Comparison of ENCODE assay signal across 9 cellular contexts in genomic region chr19:48543121-48543710, GRCh38. TPM values are rescaled to one million over a fixed set of nuclear protein-coding genes. Genes with fewer than 3 reads are reported as not detected.
DNase-seq lines count a peak whose midpoint lies in the region; ATAC-seq and TF ChIP-seq lines count a peak whose summit lies in the region.
"Had no signal": no experiment of that assay in that cellular context is flagged by ENCODE, and none has a peak within 500 bp of the region (broad histone marks: within the 10 kb centered on the region; RNA-seq: fewer than 3 reads in every experiment).

No MANE protein-coding gene starts in this region.

- H2AFZ ChIP-seq in neuronal stem cell (ENCODE audit: low read length), result peak overlapping the region; percentile 89

- no peaks in the 10 kb centered on the region for H3K9me3 Mint-ChIP-seq in dendritic cell treated with granulocyte-macrophage colony-stimulating factor and Interleukin-4, amounts not matched to agents 40 ng/mL and 50 ng/mL, for 4 days
- H3K9me3 Mint-ChIP-seq: activated naive CD4-positive, alpha-beta T cell treated with anti-CD3 and anti-CD28 coated beads for 36 hours had no signal

- peak overlapping the region; percentile 22 for H3K23ac ChIP-seq in neuronal stem cell (ENCODE audit: low read depth, low read length, poor library complexity)

- no peak overlapping the region for H2BK120ac ChIP-seq in neuronal stem cell (ENCODE audit: low read depth, low read length)

- peak overlapping the region; percentile 53 for H2BK5ac ChIP-seq in neuronal stem cell (ENCODE audit: low read length)

- H3K27ac ChIP-seq in neuronal stem cell (replicated peaks; ENCODE audit: low read length), result no peak overlapping the region

- H3K36me3 Mint-ChIP-seq in dendritic cell treated with granulocyte-macrophage colony-stimulating factor and Interleukin-4, amounts not matched to agents 40 ng/mL and 50 ng/mL, for 4 days (ENCODE audit: low read depth), result no peaks in the 10 kb centered on the region

- TF ChIP-seq POLR2A in NB4 (IDR thresholded peaks at IDR 0.05; ENCODE audit: extremely low read depth, insufficient read length), result no peak

- H2BK12ac ChIP-seq in neuronal stem cell (ENCODE audit: low read length), result peak overlapping the region; percentile 58

- no peak for ATAC-seq in left ventricle myocardium superior

- H3K4ac ChIP-seq in neuronal stem cell (ENCODE audit: low read length), result no peak overlapping the region

- WGBS in neuronal stem cell (ENCODE audit: extremely low coverage in 2 of 2, insufficient read length in 2 of 2, insufficient replicate concordance in 1 of 2), 2 donors, result no CpG with 5 or more reads among the region's 19 CpGs

- H3K4me3 ChIP-seq in NB4 (ENCODE audit: low read depth, low read length) (no peak overlapping the region), neuronal stem cell (ENCODE audit: low read length in 2 of 2) (no peak overlapping the region)

- H4K91ac ChIP-seq in neuronal stem cell (ENCODE audit: low read depth, low read length, poor library complexity), result no peak overlapping the region

- H3K79me1 ChIP-seq in neuronal stem cell (ENCODE audit: low read depth, low read length), result peaks cover 2% of the 10 kb centered on the region

- TF ChIP-seq CTCF in NB4 (IDR thresholded peaks at IDR 0.05; ENCODE audit: low read depth, low read length), result no peak

- H3K4me1 ChIP-seq in neuronal stem cell (ENCODE audit: control insufficient read depth in 2 of 2, insufficient read depth in 1 of 2, low read depth in 1 of 2, low read length in 2 of 2), result peaks cover 2 to 5% of the 10 kb centered on the region in 2 donors

- peaks cover 0 to 4% (median 0%) of the 10 kb centered on the region in 3 experiments for H3K27me3 ChIP-seq in neuronal stem cell (ENCODE audit: control insufficient read depth in 3 of 3, insufficient read depth in 3 of 3, low read depth in 1 of 3, low read length in 3 of 3)

- H3K36me3 ChIP-seq in neuronal stem cell (replicated peaks in 1 of 2; ENCODE audit: control insufficient read depth in 2 of 2, insufficient read depth in 2 of 2, low read length in 2 of 2), result no peaks in the 10 kb centered on the region

- peaks cover 4% of the 10 kb centered on the region for H3K27me3 Mint-ChIP-seq in dendritic cell treated with granulocyte-macrophage colony-stimulating factor and Interleukin-4, amounts not matched to agents 40 ng/mL and 50 ng/mL, for 4 days

- no peaks in the 10 kb centered on the region for H3K9me3 ChIP-seq in neuronal stem cell (replicated peaks in 1 of 2; ENCODE audit: control insufficient read depth in 2 of 2, insufficient read depth in 1 of 2, low read depth in 1 of 2, low read length in 2 of 2)

- peak overlapping the region; percentile 44 for H3K9ac ChIP-seq in neuronal stem cell (ENCODE audit: low read depth, low read length, poor library complexity)

- H3K4me2 ChIP-seq in neuronal stem cell (ENCODE audit: insufficient read depth, low read length, poor library complexity, severe bottlenecking), result no peak overlapping the region

- peak overlapping the region; percentile 91 for H3K18ac ChIP-seq in neuronal stem cell (ENCODE audit: low read length)

- peak overlapping the region; percentile 44 for H3K27ac Mint-ChIP-seq in dendritic cell treated with granulocyte-macrophage colony-stimulating factor and Interleukin-4, amounts not matched to agents 40 ng/mL and 50 ng/mL, for 4 days
- H3K27ac Mint-ChIP-seq: activated naive CD4-positive, alpha-beta T cell treated with anti-CD3 and anti-CD28 coated beads for 36 hours had no signal

- intact Hi-C loops in dendritic cell treated with granulocyte-macrophage colony-stimulating factor and Interleukin-4, amounts not matched to agents 40 ng/mL and 50 ng/mL, for 4 days (cut with micrococcal nuclease), result no loop called here
- intact Hi-C loops in left ventricle myocardium superior (cut with micrococcal nuclease), result no loop called here

- DNase-seq in DMS53 (lab: John Stamatoyannopoulos, UW) (peak; percentile 98), NB4 (ENCODE audit: low read depth) (peak; percentile 82), neuronal stem cell (ENCODE audit: low spot score) (no peak), superior temporal gyrus (ENCODE audit: extremely low spot score) (no peak), left ventricle myocardium superior (no peak), NCI-H146 treated with DMSO at 0.1 percent for 48 hours (lab: John Stamatoyannopoulos, UW; ENCODE audit: unreplicated experiment) (no peak), cerebellum (ENCODE audit: low spot score) (no peak)
- DNase-seq: activated naive CD4-positive, alpha-beta T cell treated with anti-CD3 and anti-CD28 coated beads for 36 hours had no signal

- H3K14ac ChIP-seq in neuronal stem cell (ENCODE audit: low read length), result peak overlapping the region; percentile 0

- H3K4me3 Mint-ChIP-seq in dendritic cell treated with granulocyte-macrophage colony-stimulating factor and Interleukin-4, amounts not matched to agents 40 ng/mL and 50 ng/mL, for 4 days, result no peak overlapping the region
- H3K4me3 Mint-ChIP-seq: activated naive CD4-positive, alpha-beta T cell treated with anti-CD3 and anti-CD28 coated beads for 36 hours had no signal

- no peak overlapping the region for H4K8ac ChIP-seq in neuronal stem cell (ENCODE audit: low read depth, low read length)

- peak overlapping the region; percentile 47 for H2AK5ac ChIP-seq in neuronal stem cell (ENCODE audit: low read depth, low read length)

- H2BK15ac ChIP-seq in neuronal stem cell (ENCODE audit: low read length), result peak overlapping the region; percentile 54

- H3K4me1 Mint-ChIP-seq in dendritic cell treated with granulocyte-macrophage colony-stimulating factor and Interleukin-4, amounts not matched to agents 40 ng/mL and 50 ng/mL, for 4 days (ENCODE audit: low read depth), result peaks cover 8% of the 10 kb centered on the region

RNA-seq across cellular contexts. Expression of gene SULT2B1, which starts 8.8 kb away (rescaled TPM):
- 0.13 TPM for polyA plus RNA-seq in neuronal stem cell (2013, experiment 1 of 2)
- polyA plus RNA-seq in neuronal stem cell (2013, experiment 2 of 2), result 0.18 TPM
- total RNA-seq in left ventricle myocardium superior, result 0.35 TPM
- total RNA-seq in cerebellum, result not detected
- total RNA-seq: activated naive CD4-positive, alpha-beta T cell treated with anti-CD3 and anti-CD28 coated beads for 36 hours had no signal

RNA-seq across cellular contexts. Expression of gene LMTK3, which starts 31.6 kb away (rescaled TPM):
- polyA plus RNA-seq in neuronal stem cell (2013, experiment 1 of 2), result 7.9 TPM
- 7.5 TPM for polyA plus RNA-seq in neuronal stem cell (2013, experiment 2 of 2)
- total RNA-seq in left ventricle myocardium superior (1.4 TPM), cerebellum (7.0 TPM)

Comparison
In these comparisons a context has a peak if more than half of its experiments do, and no peak if none do; other contexts are left out.
1. DNase-seq: peak in DMS53 (single experiment) and NB4 (single experiment); none in neuronal stem cell (single experiment), superior temporal gyrus (single experiment), left ventricle myocardium superior (single experiment), NCI-H146 treated with DMSO at 0.1 percent for 48 hours (single experiment) and cerebellum (single experiment).